ENCODE assay signal across 18 cellular contexts in genomic region chr11:97974798-97975498, GRCh38.
"Had no signal": no experiment of that assay in that cellular context is flagged by ENCODE, and none has a peak within 500 bp of the region (broad histone marks: within the 10 kb centered on the region; RNA-seq: fewer than 3 reads in every experiment).

No MANE protein-coding gene starts in this region.

- H3K27ac ChIP-seq: lower lobe of right lung, prostate gland, sigmoid colon, testis, tibial artery had no signal

- H3K27me3 ChIP-seq: sigmoid colon, testis, tibial artery had no signal

- H3K4me1 ChIP-seq: lower lobe of right lung, prostate gland, sigmoid colon, testis, tibial artery had no signal

- DNase-seq: cortex of kidney; effector CD4-positive, alpha-beta T cell; hypothalamus; left ventricle myocardium superior; lower lobe of right lung; natural killer cell; right cardiac atrium; sigmoid colon; small intestine; stimulated activated CD4-positive, alpha-beta T cell treated with anti-CD3 and anti-CD28 coated beads, Interleukin-12 subunit alpha, Interleukin-12 subunit beta, amount 100 ng/mL, for 4 hours; stimulated activated CD4-positive, alpha-beta T cell treated with anti-CD3 and anti-CD28 coated beads, Interleukin-1b, Interleukin-23, amount 100 ng/mL, for 48 hours; stimulated activated CD4-positive, alpha-beta T cell treated with anti-CD3 and anti-CD28 coated beads, Interleukin-4, amount 100 ng/mL, for 1 hour; stimulated activated CD8-positive, alpha-beta memory T cell treated with anti-CD3 and anti-CD28 coated beads, Interleukin-4, amount 100 ng/mL, for 48 hours; stimulated activated naive CD4-positive, alpha-beta T cell treated with Interleukin-2 at 50 U/mL for 16 hours; substantia nigra; testis; tibial artery had no signal

- ATAC-seq: left ventricle myocardium superior, lower lobe of right lung, natural killer cell, right cardiac atrium had no signal

- H3K36me3 ChIP-seq: lower lobe of right lung, prostate gland, sigmoid colon, tibial artery had no signal

- H3K9me3 ChIP-seq: lower lobe of right lung, prostate gland, sigmoid colon, testis, tibial artery had no signal

- H3K4me3 ChIP-seq: lower lobe of right lung, prostate gland, sigmoid colon, testis, tibial artery had no signal
